Comparison of ENCODE assay signal across 1 cellular context in the genomic region with DNA sequence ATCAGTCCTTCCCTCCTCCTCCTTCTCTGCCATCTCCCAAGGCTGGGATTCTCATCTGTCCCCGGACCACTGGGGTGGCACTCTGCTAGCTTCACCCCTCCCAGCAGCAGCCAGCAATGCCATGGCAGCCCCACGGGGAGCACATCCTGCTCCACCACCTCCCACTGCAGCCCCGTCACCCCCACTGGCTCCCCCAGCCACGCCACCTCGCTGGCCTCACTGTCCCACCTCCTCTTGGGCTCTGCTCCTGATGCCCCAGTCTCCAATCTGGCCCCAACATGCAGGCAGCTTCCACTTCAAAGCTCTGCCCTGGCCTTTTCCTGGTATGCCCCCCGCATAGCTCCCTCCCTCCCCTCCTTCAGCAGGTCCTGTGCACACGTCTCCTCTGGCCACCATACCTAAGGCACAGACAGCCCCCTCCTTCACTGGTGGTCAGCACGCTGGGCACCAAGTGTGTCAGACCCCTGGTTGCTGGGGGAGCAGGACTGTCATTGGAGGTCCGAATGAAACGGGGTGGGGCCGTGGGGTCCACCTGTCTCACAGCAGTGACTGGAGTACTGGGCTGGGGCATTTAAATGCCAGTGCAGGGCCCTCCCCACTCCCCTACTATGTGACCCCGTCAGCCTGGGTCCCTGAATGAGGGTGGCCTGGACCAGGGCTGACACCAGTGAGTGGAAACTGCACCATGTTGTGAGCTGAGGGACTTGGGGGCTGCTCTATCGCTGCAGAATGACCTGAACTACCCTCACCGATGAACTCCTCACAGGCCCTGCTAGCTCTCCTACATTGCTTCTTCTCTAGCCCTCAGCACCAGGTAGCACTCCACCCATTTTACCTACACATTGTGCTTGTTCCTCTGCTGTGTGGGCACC.
TF ChIP-seq lines count a peak whose summit lies in the region.

No MANE protein-coding gene starts in this region.

TF ChIP-seq in SK-N-SH, 30 proteins besides CTCF, POLR2A, EP300 and RAD21 (continued from another document):
- TF ChIP-seq, protein P1, sequence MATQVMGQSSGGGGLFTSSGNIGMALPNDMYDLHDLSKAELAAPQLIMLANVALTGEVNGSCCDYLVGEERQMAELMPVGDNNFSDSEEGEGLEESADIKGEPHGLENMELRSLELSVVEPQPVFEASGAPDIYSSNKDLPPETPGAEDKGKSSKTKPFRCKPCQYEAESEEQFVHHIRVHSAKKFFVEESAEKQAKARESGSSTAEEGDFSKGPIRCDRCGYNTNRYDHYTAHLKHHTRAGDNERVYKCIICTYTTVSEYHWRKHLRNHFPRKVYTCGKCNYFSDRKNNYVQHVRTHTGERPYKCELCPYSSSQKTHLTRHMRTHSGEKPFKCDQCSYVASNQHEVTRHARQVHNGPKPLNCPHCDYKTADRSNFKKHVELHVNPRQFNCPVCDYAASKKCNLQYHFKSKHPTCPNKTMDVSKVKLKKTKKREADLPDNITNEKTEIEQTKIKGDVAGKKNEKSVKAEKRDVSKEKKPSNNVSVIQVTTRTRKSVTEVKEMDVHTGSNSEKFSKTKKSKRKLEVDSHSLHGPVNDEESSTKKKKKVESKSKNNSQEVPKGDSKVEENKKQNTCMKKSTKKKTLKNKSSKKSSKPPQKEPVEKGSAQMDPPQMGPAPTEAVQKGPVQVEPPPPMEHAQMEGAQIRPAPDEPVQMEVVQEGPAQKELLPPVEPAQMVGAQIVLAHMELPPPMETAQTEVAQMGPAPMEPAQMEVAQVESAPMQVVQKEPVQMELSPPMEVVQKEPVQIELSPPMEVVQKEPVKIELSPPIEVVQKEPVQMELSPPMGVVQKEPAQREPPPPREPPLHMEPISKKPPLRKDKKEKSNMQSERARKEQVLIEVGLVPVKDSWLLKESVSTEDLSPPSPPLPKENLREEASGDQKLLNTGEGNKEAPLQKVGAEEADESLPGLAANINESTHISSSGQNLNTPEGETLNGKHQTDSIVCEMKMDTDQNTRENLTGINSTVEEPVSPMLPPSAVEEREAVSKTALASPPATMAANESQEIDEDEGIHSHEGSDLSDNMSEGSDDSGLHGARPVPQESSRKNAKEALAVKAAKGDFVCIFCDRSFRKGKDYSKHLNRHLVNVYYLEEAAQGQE (IDR thresholded peaks at IDR 0.05; ENCODE audit: low read depth, low read length), result no peak
- TF ChIP-seq SIN3A (IDR thresholded peaks at IDR 0.05; ENCODE audit: borderline replicate concordance, low read depth, low read length), result no peak
- no peak for TF ChIP-seq POLR2AphosphoS5 (IDR thresholded peaks at IDR 0.05; ENCODE audit: low read depth, low read length)
- TF ChIP-seq NRF1 (IDR thresholded peaks at IDR 0.05; ENCODE audit: low read depth, low read length), result no peak
